In the genomic region with DNA sequence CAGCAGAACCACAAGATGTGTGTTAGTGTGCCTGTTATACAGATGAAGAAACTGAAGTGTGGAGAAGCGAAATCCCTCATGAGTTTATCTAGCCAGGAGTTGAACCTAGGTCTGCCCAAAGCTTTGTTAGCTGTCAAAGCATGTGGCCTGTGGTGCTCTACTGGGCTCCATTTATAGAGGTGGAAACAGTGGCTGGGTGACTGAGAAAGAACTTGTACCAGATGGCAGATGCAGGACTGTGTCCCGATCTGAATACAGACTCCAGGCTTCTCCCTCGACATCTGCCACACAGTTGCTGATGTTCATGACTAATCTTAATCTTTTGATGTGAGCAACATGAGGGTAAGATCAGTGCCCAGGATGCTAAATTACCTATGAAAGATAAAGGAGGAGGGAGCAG, we compare ENCODE assay signal across 17 cellular contexts.
"Had no signal": no experiment of that assay in that cellular context is flagged by ENCODE, and none has a peak within 500 bp of the region (broad histone marks: within the 10 kb centered on the region; RNA-seq: fewer than 3 reads in every experiment).

No MANE protein-coding gene starts in this region.

- H3K4me3 ChIP-seq: breast epithelium, psoas muscle, right lobe of liver had no signal

- DNase-seq: activated naive CD4-positive, alpha-beta T cell treated with Interleukin-2 at 50 U/mL for 16 hours; activated T-cell treated with anti-CD3 and anti-CD28 coated beads for 4 hours; anterior cingulate cortex; dermis blood vessel endothelial cell; effector memory CD8-positive, alpha-beta T cell; head of caudate nucleus; kidney glomerular epithelial cell; left ventricle myocardium superior; psoas muscle; right lobe of liver; stimulated activated CD4-positive, alpha-beta T cell treated with anti-CD3 and anti-CD28 coated beads, Interleukin-1b, Interleukin-23, amount 100 ng/mL, for 48 hours; stimulated activated naive CD8-positive, alpha-beta T cell treated with anti-CD3 and anti-CD28 coated beads, Interleukin-15, amount 100 ng/mL, for 72 hours; T-helper 2 cell had no signal

- ATAC-seq: effector memory CD8-positive, alpha-beta T cell; left ventricle myocardium superior; right lobe of liver; stimulated activated naive CD8-positive, alpha-beta T cell treated with anti-CD3 and anti-CD28 coated beads, Interleukin-15, amount 100 ng/mL, for 72 hours had no signal

- H3K4me1 ChIP-seq: breast epithelium, psoas muscle, right lobe of liver had no signal

- H3K27ac ChIP-seq: breast epithelium, psoas muscle, right lobe of liver had no signal

- H3K9me3 Mint-ChIP-seq: effector memory CD8-positive, alpha-beta T cell; memory B cell; nephron; stimulated activated naive CD8-positive, alpha-beta T cell treated with anti-CD3 and anti-CD28 coated beads, Interleukin-15, amount 100 ng/mL, for 72 hours had no signal

- H3K27ac Mint-ChIP-seq: memory B cell had no signal

- H3K27me3 ChIP-seq: breast epithelium, right lobe of liver had no signal

- H3K9me3 ChIP-seq: breast epithelium, psoas muscle, right lobe of liver had no signal

- FAIRE-seq: frontal cortex had no signal

- H3K4me3 Mint-ChIP-seq: effector memory CD8-positive, alpha-beta T cell; memory B cell; nephron; stimulated activated naive CD8-positive, alpha-beta T cell treated with anti-CD3 and anti-CD28 coated beads, Interleukin-15, amount 100 ng/mL, for 72 hours had no signal

- H3K36me3 ChIP-seq: breast epithelium, right lobe of liver had no signal

- H3K27me3 Mint-ChIP-seq: effector memory CD8-positive, alpha-beta T cell had no signal

- H3K4me1 Mint-ChIP-seq: memory B cell had no signal

- H3K36me3 Mint-ChIP-seq: memory B cell had no signal
